In the genomic region with DNA sequence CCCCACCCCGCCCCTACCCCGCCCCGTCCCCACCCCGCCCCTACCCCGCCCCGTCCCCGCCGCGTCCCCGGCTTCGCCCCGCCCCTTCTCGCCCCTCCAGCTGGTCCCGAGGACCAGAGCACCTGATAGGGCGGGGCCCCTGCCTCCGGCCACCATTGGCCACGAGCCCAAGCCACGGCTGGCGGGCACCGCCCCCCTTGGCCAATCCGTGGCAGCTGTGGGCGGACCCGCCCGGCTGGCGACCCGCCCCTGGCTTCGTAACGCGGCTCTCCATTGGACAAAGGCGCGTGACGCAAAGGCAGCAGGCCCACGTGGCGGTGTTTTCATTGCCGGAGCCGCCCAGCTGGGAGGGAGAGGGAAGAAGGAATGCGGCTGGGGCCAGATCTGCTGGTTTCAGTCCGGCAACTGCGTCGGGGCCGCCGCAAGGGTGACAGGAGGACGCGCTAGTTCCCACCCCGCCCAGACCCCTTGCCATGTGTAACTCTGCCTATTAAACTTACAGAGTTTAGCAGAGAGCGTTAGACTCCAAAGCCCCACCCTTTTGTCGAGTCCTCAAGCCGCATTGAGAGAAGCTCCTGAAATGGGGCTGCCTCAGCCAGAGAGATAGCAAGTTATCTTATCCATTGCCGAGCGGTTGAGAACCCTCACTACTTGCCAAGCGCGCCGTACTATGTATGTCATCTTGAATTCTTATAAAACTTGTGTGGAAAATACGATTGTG, we compare ENCODE assay signal across 8 cellular contexts. TPM values are rescaled to one million over a fixed set of nuclear protein-coding genes. Genes with fewer than 3 reads are reported as not detected.
DNase-seq lines count a peak whose midpoint lies in the region; ATAC-seq lines count a peak whose summit lies in the region.

No MANE protein-coding gene starts in this region.

- peaks cover 13% of the 10 kb centered on the region for H3K36me3 Mint-ChIP-seq in activated CD8-positive, alpha-beta memory T cell treated with anti-CD3 and anti-CD28 coated beads, Interleukin-2, amount 10 ng/mL, durations not matched to agents 7 days and 5 days

- peak overlapping the region; percentile 94 for H3K27ac Mint-ChIP-seq in activated CD8-positive, alpha-beta memory T cell treated with anti-CD3 and anti-CD28 coated beads, Interleukin-2, amount 10 ng/mL, durations not matched to agents 7 days and 5 days

- H3K4me3 Mint-ChIP-seq in activated CD8-positive, alpha-beta memory T cell treated with anti-CD3 and anti-CD28 coated beads, Interleukin-2, amount 10 ng/mL, durations not matched to agents 7 days and 5 days, result peak overlapping the region; percentile 75

- WGBS in mesendoderm (ENCODE audit: extremely low coverage, insufficient coverage, low lambda C conversion rate), result no CpG with 5 or more reads among the region's 54 CpGs

- no peak overlapping the region for H4K8ac ChIP-seq in mesendoderm (ENCODE audit: low read depth, low read length)

- ATAC-seq in GM19468 (IDR thresholded peaks at IDR 0.05; ENCODE audit: extremely low read depth, unreplicated experiment), result peak; percentile 72
- peak; percentile 94 for ATAC-seq in activated CD8-positive, alpha-beta memory T cell treated with anti-CD3 and anti-CD28 coated beads, Interleukin-2, amount 10 ng/mL, durations not matched to agents 7 days and 5 days

- H3K4me1 ChIP-seq in endocrine pancreas (ENCODE audit: control insufficient read depth, insufficient read depth, low read length), result peaks cover 13% of the 10 kb centered on the region
- H3K4me1 ChIP-seq in mesendoderm (ENCODE audit: control insufficient read depth, low read depth, low read length), result peaks cover 4% of the 10 kb centered on the region

- H2BK15ac ChIP-seq in mesendoderm (replicated peaks; ENCODE audit: low read depth), result no peak overlapping the region

- H2AK5ac ChIP-seq in mesendoderm (ENCODE audit: low read length), result no peak overlapping the region

- no peaks in the 10 kb centered on the region for H3K9me3 Mint-ChIP-seq in activated CD8-positive, alpha-beta memory T cell treated with anti-CD3 and anti-CD28 coated beads, Interleukin-2, amount 10 ng/mL, durations not matched to agents 7 days and 5 days (ENCODE audit: low read depth)

- H3K18ac ChIP-seq in mesendoderm (ENCODE audit: low read length), result no peak overlapping the region

- H3K9me3 ChIP-seq in endocrine pancreas (ENCODE audit: control insufficient read depth, low read length), result no peaks in the 10 kb centered on the region

- H3K4me1 Mint-ChIP-seq in activated CD8-positive, alpha-beta memory T cell treated with anti-CD3 and anti-CD28 coated beads, Interleukin-2, amount 10 ng/mL, durations not matched to agents 7 days and 5 days, result peaks cover 81% of the 10 kb centered on the region

- H3K9ac ChIP-seq in endocrine pancreas (ENCODE audit: control insufficient read depth, insufficient read depth, low read length) (peak overlapping the region; percentile 65), mesendoderm (ENCODE audit: low read length) (no peak overlapping the region)

- no peak overlapping the region for H3K4ac ChIP-seq in mesendoderm (ENCODE audit: low read depth, low read length)

- H4K5ac ChIP-seq in mesendoderm (ENCODE audit: low read length), result no peak overlapping the region

- peak overlapping the region; percentile 84 for H3K4me3 ChIP-seq in endocrine pancreas (ENCODE audit: control insufficient read depth, insufficient read depth, low read length)
- peak overlapping the region; percentile 43 for H3K4me3 ChIP-seq in mesendoderm (ENCODE audit: low read length)

- H3K36me3 ChIP-seq in endocrine pancreas (ENCODE audit: control insufficient read depth, insufficient read depth, low read length), result no peaks in the 10 kb centered on the region
- H3K36me3 ChIP-seq in mesendoderm (ENCODE audit: control insufficient read depth, insufficient read depth, low read length), result no peaks in the 10 kb centered on the region

- peak overlapping the region; percentile 81 for H3K4me2 ChIP-seq in mesendoderm (ENCODE audit: low read length)

- H3K27ac ChIP-seq in mesendoderm (ENCODE audit: low read depth, low read length), result no peak overlapping the region

- no peaks in the 10 kb centered on the region for H3K27me3 ChIP-seq in endocrine pancreas (ENCODE audit: control insufficient read depth, insufficient read depth, low read length)
- no peaks in the 10 kb centered on the region for H3K27me3 ChIP-seq in mesendoderm (ENCODE audit: insufficient read depth, low read length, poor library complexity)

- CTCF ChIA-PET in activated CD8-positive, alpha-beta memory T cell treated with anti-CD3 and anti-CD28 coated beads, Interleukin-2, amount 10 ng/mL, durations not matched to agents 7 days and 5 days (lab: Charles Lee), result interaction anchor here (0.7 to 17.7 kb wide), 12 partner anchors 9 to 285 kb away, joined by 3 to 260 read pairs (median 10); a partner anchor contains a TSS

- H3K23ac ChIP-seq in mesendoderm (ENCODE audit: low read length), result no peak overlapping the region

- H3K56ac ChIP-seq in mesendoderm (ENCODE audit: low read length), result no peak overlapping the region

- no peak overlapping the region for H2BK120ac ChIP-seq in mesendoderm (ENCODE audit: low read depth, low read length)

- H3K79me2 ChIP-seq in mesendoderm (ENCODE audit: control insufficient read depth, insufficient read depth, low read length), result no peaks in the 10 kb centered on the region

- no peaks in the 10 kb centered on the region for H3K79me1 ChIP-seq in mesendoderm (ENCODE audit: low read length)

- no peak overlapping the region for H2BK5ac ChIP-seq in mesendoderm (ENCODE audit: low read length)

- no peaks in the 10 kb centered on the region for H3K27me3 Mint-ChIP-seq in activated CD8-positive, alpha-beta memory T cell treated with anti-CD3 and anti-CD28 coated beads, Interleukin-2, amount 10 ng/mL, durations not matched to agents 7 days and 5 days

- DNase-seq in CMK (ENCODE audit: low read depth), result peak; percentile 95
- DNase-seq in HS-27A (ENCODE audit: low read depth), result peak; percentile 79
- DNase-seq in NK-92 (lab: John Stamatoyannopoulos, UW; ENCODE audit: unreplicated experiment), result peak; percentile 81
- peak; percentile 99 for DNase-seq in activated CD8-positive, alpha-beta memory T cell treated with anti-CD3 and anti-CD28 coated beads, Interleukin-2, amount 10 ng/mL, durations not matched to agents 7 days and 5 days
- DNase-seq in mesendoderm, result peak; percentile 99
- DNase-seq in stimulated activated CD8-positive, alpha-beta memory T cell treated with anti-CD3 and anti-CD28 coated beads, Interleukin-12 subunit alpha, Interleukin-12 subunit beta, amount 100 ng/mL, for 4 hours (ENCODE audit: low read depth), result peak; percentile 98

RNA-seq across cellular contexts. Expression of a gene that starts 0.4 kb away (rescaled TPM):
- total RNA-seq in activated CD8-positive, alpha-beta memory T cell treated with anti-CD3 and anti-CD28 coated beads, Interleukin-2, amount 10 ng/mL, durations not matched to agents 7 days and 5 days, result 10 to 100 TPM; 45.5 to 47.7 TPM
- 10.7 TPM for polyA plus RNA-seq in mesendoderm (2013, experiment 1 of 2)
- polyA plus RNA-seq in mesendoderm (2013, experiment 2 of 2), result 11.0 TPM

RNA-seq across cellular contexts. Expression of a gene that starts 54.5 kb away (rescaled TPM):
- 100 to 1,000 TPM; 215 to 293 TPM for total RNA-seq in activated CD8-positive, alpha-beta memory T cell treated with anti-CD3 and anti-CD28 coated beads, Interleukin-2, amount 10 ng/mL, durations not matched to agents 7 days and 5 days
- polyA plus RNA-seq in mesendoderm (2013, experiment 1 of 2), result 91.6 TPM
- polyA plus RNA-seq in mesendoderm (2013, experiment 2 of 2), result 93.2 TPM
